In the genomic region with DNA sequence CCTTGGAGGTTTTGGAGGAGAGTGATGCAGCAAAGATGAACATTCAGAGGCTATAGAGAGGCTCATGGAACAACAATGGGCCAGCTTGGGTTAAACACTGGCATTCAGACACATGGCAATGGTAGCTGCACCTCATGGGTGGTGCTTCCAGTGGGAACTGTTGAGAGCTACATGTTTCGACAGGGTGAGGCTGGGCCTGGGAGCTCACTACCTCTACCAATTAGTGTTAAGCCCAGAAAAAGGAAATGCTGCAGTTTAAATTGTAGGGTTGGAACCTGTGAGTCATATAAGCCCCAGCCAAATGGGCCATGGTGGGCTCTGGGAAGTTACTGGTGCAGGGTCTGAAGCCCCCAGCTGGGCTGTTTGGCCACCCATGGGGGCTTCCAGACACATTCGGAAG, we compare ENCODE assay signal across 10 cellular contexts.
DNase-seq lines count a peak whose midpoint lies in the region; ATAC-seq and TF ChIP-seq lines count a peak whose summit lies in the region.
"Had no signal": no experiment of that assay in that cellular context is flagged by ENCODE, and none has a peak within 500 bp of the region (broad histone marks: within the 10 kb centered on the region; RNA-seq: fewer than 3 reads in every experiment).

No MANE protein-coding gene starts in this region.

- ATAC-seq in GM21381 (IDR thresholded peaks at IDR 0.05; ENCODE audit: unreplicated experiment) (peak; percentile 3), gastroesophageal sphincter (no peak), GM21528 (IDR thresholded peaks at IDR 0.05; ENCODE audit: low FRiP score, unreplicated experiment) (no peak)
- ATAC-seq: natural killer cell treated with Interleukin-12 subunit alpha and Interleukin-12 subunit beta and Interleukin-15 and Interleukin-18, amount 100 ng/mL, for 72 hours had no signal

- H3K36me3 ChIP-seq in OCI-LY1 (ENCODE audit: insufficient read depth, low read length) (no peaks in the 10 kb centered on the region), gastroesophageal sphincter (no peaks in the 10 kb centered on the region), thymus (ENCODE audit: control insufficient read depth, insufficient read depth) (no peaks in the 10 kb centered on the region)
- H3K36me3 ChIP-seq: HAP-1 had no signal

- H3K27me3 ChIP-seq in OCI-LY1 (ENCODE audit: insufficient read depth, low read length) = no peaks in the 10 kb centered on the region
- no peaks in the 10 kb centered on the region for H3K27me3 ChIP-seq in gastroesophageal sphincter
- no peaks in the 10 kb centered on the region for H3K27me3 ChIP-seq in thymus (ENCODE audit: control insufficient read depth, insufficient read depth)

- H3K27ac ChIP-seq in OCI-LY1 (ENCODE audit: low read depth, low read length, poor library complexity, severe bottlenecking) (peak overlapping the region; percentile 45), gastroesophageal sphincter (peak overlapping the region in 3 of 4 donors; percentile 57 to 75 (median 72)), thymus (ENCODE audit: low read depth) (peak overlapping the region; percentile 38)

- no peaks in the 10 kb centered on the region for H4K20me1 ChIP-seq in OCI-LY1 (ENCODE audit: insufficient read depth, low read length)

- H2AFZ ChIP-seq in OCI-LY1 (ENCODE audit: low read length) = no peak overlapping the region

- H3K4me1 ChIP-seq in OCI-LY1 (ENCODE audit: insufficient read depth, low read length, severe bottlenecking) (peaks cover 18% of the 10 kb centered on the region), gastroesophageal sphincter (peaks cover 0 to 64% (median 31%) of the 10 kb centered on the region in 3 donors), thymus (ENCODE audit: control insufficient read depth, insufficient read depth, low read length) (peaks cover 13% of the 10 kb centered on the region)
- H3K4me1 ChIP-seq: HAP-1 had no signal

- TF ChIP-seq POLR2A in gastroesophageal sphincter (IDR thresholded peaks at IDR 0.05) = no peak

- H3K79me2 ChIP-seq in OCI-LY1 (ENCODE audit: insufficient read depth, low read length) = no peaks in the 10 kb centered on the region

- H3K9me2 ChIP-seq in OCI-LY1 (ENCODE audit: low read depth, low read length) = no peaks in the 10 kb centered on the region

- TF ChIP-seq EP300 in gastroesophageal sphincter (IDR thresholded peaks at IDR 0.05) = no peak

- H3K9ac ChIP-seq in OCI-LY1 (ENCODE audit: low read length) = no peak overlapping the region

- H3K9me3 ChIP-seq in OCI-LY1 (ENCODE audit: low read length) = no peaks in the 10 kb centered on the region
- no peaks in the 10 kb centered on the region for H3K9me3 ChIP-seq in gastroesophageal sphincter
- H3K9me3 ChIP-seq in thymus (ENCODE audit: control insufficient read depth) = no peaks in the 10 kb centered on the region
- H3K9me3 ChIP-seq: HAP-1 had no signal

- no peak for TF ChIP-seq CTCF in OCI-LY1 (IDR thresholded peaks at IDR 0.05; ENCODE audit: low read length)
- TF ChIP-seq CTCF in gastroesophageal sphincter (IDR thresholded peaks at IDR 0.05) = no peak

- no CpG with 5 or more reads among the region's 2 CpGs for WGBS in gastroesophageal sphincter (ENCODE audit: low coverage in 1 of 2), 2 donors
- 96% methylated on average over 2 of the region's 2 CpGs for WGBS in thymus

- no peaks in the 10 kb centered on the region for H3F3A ChIP-seq in OCI-LY1 (ENCODE audit: insufficient read depth, low read length)

- no peak overlapping the region for H3K4me3 ChIP-seq in OCI-LY1 (ENCODE audit: low read depth, low read length, poor library complexity, severe bottlenecking)
- H3K4me3 ChIP-seq in gastroesophageal sphincter = no peak overlapping the region
- H3K4me3 ChIP-seq in thymus (ENCODE audit: low read length) = no peak overlapping the region
- H3K4me3 ChIP-seq: HAP-1 had no signal

- DNase-seq in NCI-H510A treated with DMSO at 0.1 percent for 48 hours (lab: John Stamatoyannopoulos, UW) (no peak), retina (no peak)
- DNase-seq: DMS53 had no signal

- H3K4me2 ChIP-seq in OCI-LY1 (ENCODE audit: low read length) = peak overlapping the region; percentile 38
